ENCODE assay signal across 15 cellular contexts in the genomic region with DNA sequence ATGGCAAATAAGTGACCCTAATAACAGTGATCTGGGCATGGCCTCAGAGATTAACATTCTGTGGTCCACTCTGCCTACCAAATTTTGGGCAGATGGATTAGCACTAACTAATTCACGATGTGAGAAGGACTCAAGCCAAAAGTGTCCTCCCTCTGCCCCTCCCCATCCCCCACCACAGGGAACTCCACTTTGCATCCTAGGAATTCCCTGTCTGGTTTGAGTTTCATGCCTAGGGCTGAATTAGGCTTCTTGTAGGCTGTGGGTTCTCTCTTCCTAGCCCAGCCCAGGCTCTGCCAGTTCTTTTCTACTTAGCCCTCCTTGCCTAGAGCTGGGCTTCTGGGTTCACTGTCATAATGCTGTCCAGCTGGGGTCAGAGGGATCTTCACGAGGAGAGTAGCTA.
DNase-seq lines count a peak whose midpoint lies in the region; ATAC-seq and TF ChIP-seq lines count a peak whose summit lies in the region.
"Had no signal": no experiment of that assay in that cellular context is flagged by ENCODE, and none has a peak within 500 bp of the region (broad histone marks: within the 10 kb centered on the region; RNA-seq: fewer than 3 reads in every experiment).

No MANE protein-coding gene starts in this region.

- POLR2A ChIA-PET in AG04450 (lab: Yijun Ruan, JAX) = interaction anchor here (0.5 kb wide), 1 partner anchor 18 kb away, joined by 5 read pairs; no protein-coding TSS in a partner anchor

- TF ChIP-seq CTCF in AG04450 (IDR thresholded peaks at IDR 0.05; ENCODE audit: low read depth, low read length) (no peak), nephron progenitor cell (IDR thresholded peaks at IDR 0.05) (no peak)

- CTCF ChIA-PET in AG04450 (lab: Charles Lee) = interaction anchor here (0.6 to 3.8 kb wide), 5 partner anchors 10 to 424 kb away, joined by 3 to 17 read pairs (median 4); a partner anchor contains a TSS

- H3K4me3 Mint-ChIP-seq in nephron progenitor cell = no peak overlapping the region

- H3K4me1 Mint-ChIP-seq in nephron progenitor cell = peaks cover 18% of the 10 kb centered on the region

- DNase-seq in AG04450 (ENCODE audit: low read depth, low spot score) (no peak), NCI-H69 (lab: John Stamatoyannopoulos, UW) (peak; percentile 20), fibroblast of gingiva (ENCODE audit: low read depth) (peak; percentile 36), nephron progenitor cell (no peak), NCI-H146 (lab: John Stamatoyannopoulos, UW) (no peak), mesenteric fat pad (ENCODE audit: low spot score) (no peak)
- DNase-seq: activated CD4-positive, alpha-beta T cell treated with anti-CD3 and anti-CD28 coated beads for 48 hours; aorta; left lung; NCI-H1105 treated with DMSO at 0.1 percent for 48 hours; NCI-H446; T-helper 2 cell had no signal

- no peaks in the 10 kb centered on the region for H3K27me3 ChIP-seq in AG04450 (ENCODE audit: control insufficient read depth, insufficient read depth, low read length)
- H3K27me3 ChIP-seq: left lung, tibial nerve had no signal

- H3K4me3 ChIP-seq in AG04450 (ENCODE audit: low read depth, low read length) = no peak overlapping the region
- H3K4me3 ChIP-seq: left lung, tibial nerve had no signal

- H3K27me3 Mint-ChIP-seq in nephron progenitor cell (ENCODE audit: low read depth, poor library complexity) = no peaks in the 10 kb centered on the region

- H3K36me3 Mint-ChIP-seq in nephron progenitor cell (ENCODE audit: low read depth) = peaks cover 14% of the 10 kb centered on the region

- H3K9me3 Mint-ChIP-seq in nephron progenitor cell = no peaks in the 10 kb centered on the region

- H3K9me3 ChIP-seq in AG04450 (ENCODE audit: control insufficient read depth, insufficient read depth, low read length) = no peaks in the 10 kb centered on the region
- H3K9me3 ChIP-seq: left lung, tibial nerve had no signal

- peak overlapping the region; percentile 54 for H3K27ac ChIP-seq in AG04450 (ENCODE audit: low read depth, low read length)

- no peak for ATAC-seq in GM18519 (IDR thresholded peaks at IDR 0.05; ENCODE audit: low FRiP score, unreplicated experiment)
- ATAC-seq in GM18867 (IDR thresholded peaks at IDR 0.05; ENCODE audit: unreplicated experiment) = no peak
- ATAC-seq: left lung had no signal

- H3K27ac Mint-ChIP-seq in nephron progenitor cell = peak overlapping the region; percentile 62

Comparison
In these comparisons a context has a peak if more than half of its experiments do, and no peak if none do; other contexts are left out.
1. DNase-seq: peak in NCI-H69 (single experiment) and fibroblast of gingiva (single experiment); none in AG04450 (single experiment), nephron progenitor cell (single experiment), NCI-H146 (single experiment) and mesenteric fat pad (single experiment).